In the genomic region with DNA sequence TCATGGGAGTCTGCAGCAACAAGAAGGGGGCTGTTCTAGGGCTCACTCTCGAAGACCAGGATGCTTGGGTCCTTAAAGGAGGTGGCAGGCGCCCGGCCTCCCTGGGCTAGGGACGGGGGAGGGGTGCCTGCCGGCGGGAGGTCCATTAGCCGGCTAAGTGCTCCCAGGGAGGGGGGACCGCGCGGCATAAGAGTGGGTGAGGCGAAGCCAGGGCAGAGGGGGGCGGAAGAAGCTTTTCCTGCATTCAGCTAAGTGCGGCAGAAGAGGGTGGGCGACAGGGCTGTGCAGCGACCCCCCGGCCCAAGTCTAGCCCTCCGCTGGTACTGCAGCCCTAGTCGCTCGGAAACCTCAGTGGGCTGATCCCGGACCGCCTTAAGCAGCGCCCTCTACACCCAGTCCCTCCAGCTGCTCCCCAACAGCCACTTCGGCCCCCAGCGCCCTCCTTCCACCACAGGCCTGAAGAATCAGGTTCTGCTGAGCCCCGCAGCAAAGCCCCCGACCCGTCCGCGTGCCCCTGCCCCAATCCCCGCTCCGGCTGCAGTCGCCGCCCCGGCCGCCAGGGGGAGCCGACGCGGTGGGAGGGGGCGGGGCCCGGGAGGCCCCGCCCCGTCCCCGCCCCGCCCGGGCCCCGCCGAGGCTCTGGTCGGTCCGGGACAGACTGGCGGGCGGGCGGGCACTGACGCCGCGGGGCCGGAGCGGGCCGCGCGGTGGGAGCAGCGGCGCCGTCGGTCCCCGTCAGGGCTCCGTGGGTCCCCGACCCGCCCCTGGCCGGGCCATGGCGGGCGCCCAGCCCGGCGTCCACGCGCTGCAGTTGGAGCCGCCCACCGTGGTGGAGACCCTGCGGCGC, we compare ENCODE assay signal across 8 cellular contexts. TPM values are rescaled to one million over a fixed set of nuclear protein-coding genes. Genes with fewer than 3 reads are reported as not detected.
DNase-seq lines count a peak whose midpoint lies in the region; ATAC-seq and TF ChIP-seq lines count a peak whose summit lies in the region.

A gene (plus strand): TSS at position 656 of the 847 bp plus-strand sequence. CDS start 120 bp downstream, at position 776.

- H3K4me3 ChIP-seq in PC-3 (ENCODE audit: low read length) (peak within 1 kb of the TSS; percentile 85), neuron (ENCODE audit: low read length) (peak within 1 kb of the TSS; percentile 55), vagina (peak within 1 kb of the TSS; percentile 85 to 88)

- BruUV-seq in PC-3 (replicated peaks; lab: Mats Ljungman, UMichigan): no TSS peak

- intact Hi-C loops in PC-3 (cut with micrococcal nuclease): loop anchor here (1.0 kb wide), 1 partner anchor 47 kb away; no protein-coding TSS in a partner anchor
- intact Hi-C loops in vagina (cut with DNase I): no loop called here

- peak within 1 kb of the TSS; percentile 98 for H3K4me2 ChIP-seq in PC-3 (ENCODE audit: low read length)

- H3K9me3 ChIP-seq in PC-3 (ENCODE audit: low read length) (no peaks in the 10 kb centered on the region), neuron (ENCODE audit: low read length) (no peaks in the 10 kb centered on the region), vagina (no peaks in the 10 kb centered on the region)

- POLR2A ChIA-PET in PC-3 (lab: Charles Lee; ENCODE audit: unreplicated experiment): interaction anchor here (0.5 to 0.7 kb wide), 2 partner anchors 11 to 44 kb away, joined by 3 to 4 read pairs; no protein-coding TSS in a partner anchor

- H3F3A ChIP-seq in PC-3 (ENCODE audit: low read length, unreplicated experiment): no peaks in the 10 kb centered on the region

- peak within 1 kb of the TSS; percentile 79 for H3K9ac ChIP-seq in PC-3 (ENCODE audit: low read length)

- H2AFZ ChIP-seq in PC-3 (ENCODE audit: low read length) (peak within 1 kb of the TSS; percentile 93), neuron (ENCODE audit: low read depth, low read length) (peak within 1 kb of the TSS; percentile 71)

- TF ChIP-seq POLR2A in GM10847 (IDR thresholded peaks at IDR 0.05; ENCODE audit: extremely low read depth, insufficient read length) (peak; percentile 44), vagina (IDR thresholded peaks at IDR 0.05) (peak in 1 of 2 donors; percentile 71)

- peak; percentile 74 for DNase-seq in PC-3
- DNase-seq in activated T-helper 9 cell treated with anti-CD3 and anti-CD28 coated beads, Interleukin-2, amount 50 U/mL, for 16 hours (ENCODE audit: low read depth): peak; percentile 61
- DNase-seq in foreskin keratinocyte: no peak
- DNase-seq in vagina (ENCODE audit: extremely low spot score in 2 of 2): no peak
- no peak for DNase-seq in SIG-M5 treated with dmso at 0.1 percent for 504 hours (lab: John Stamatoyannopoulos, UW; ENCODE audit: unreplicated experiment)

- H3K4me1 ChIP-seq in PC-3 (ENCODE audit: insufficient read depth, low read length): peaks cover 29% of the 10 kb centered on the region
- no peaks in the 10 kb centered on the region for H3K4me1 ChIP-seq in foreskin keratinocyte
- H3K4me1 ChIP-seq in neuron (ENCODE audit: insufficient read depth, low read length): peaks cover 36% of the 10 kb centered on the region
- peaks cover 35% of the 10 kb centered on the region for H3K4me1 ChIP-seq in vagina

- TF ChIP-seq CTCF in PC-3 (conservative IDR thresholded peaks at IDR 0.05; ENCODE audit: low read depth, low read length): peak; percentile 72
- peak; percentile 82 for TF ChIP-seq CTCF in foreskin keratinocyte (conservative IDR thresholded peaks at IDR 0.05)
- peak; percentile 30 to 87 (median 77) for TF ChIP-seq CTCF in vagina (IDR thresholded peaks at IDR 0.05)

- H3K36me3 ChIP-seq in PC-3 (ENCODE audit: low read depth, low read length): peaks cover 14% of the 10 kb centered on the region
- peaks cover 5% of the 10 kb centered on the region for H3K36me3 ChIP-seq in neuron (ENCODE audit: insufficient read depth, low read length)
- H3K36me3 ChIP-seq in vagina: peaks cover 0 to 17% of the 10 kb centered on the region in 2 donors

- H3K79me2 ChIP-seq in PC-3 (ENCODE audit: low read length): peaks cover 27% of the 10 kb centered on the region

- H3K27me3 ChIP-seq in PC-3 (ENCODE audit: low read length) (no peaks in the 10 kb centered on the region), foreskin keratinocyte (no peaks in the 10 kb centered on the region), neuron (ENCODE audit: insufficient read depth, low read length) (no peaks in the 10 kb centered on the region), vagina (no peaks in the 10 kb centered on the region)

- H3K27ac ChIP-seq in PC-3 (ENCODE audit: low read length): no peak within 1 kb of the TSS
- H3K27ac ChIP-seq in foreskin keratinocyte: peak within 1 kb of the TSS; percentile 41
- peak within 1 kb of the TSS; percentile 78 for H3K27ac ChIP-seq in vagina

- H3K9me2 ChIP-seq in PC-3 (replicated peaks; ENCODE audit: low read length): no peaks in the 10 kb centered on the region

- no peaks in the 10 kb centered on the region; the same call in 1 of the 2 replicates for H4K20me1 ChIP-seq in PC-3 (ENCODE audit: low read length)

- ATAC-seq in HG02623 (IDR thresholded peaks at IDR 0.05; ENCODE audit: unreplicated experiment): peak; percentile 41
- ATAC-seq in PC-3: peak; percentile 49
- peak; percentile 51 for ATAC-seq in foreskin keratinocyte

- CTCF ChIA-PET in PC-3 (lab: Charles Lee): interaction anchor here (1.2 kb wide), 1 partner anchor 104 kb away, joined by 3 read pairs; no protein-coding TSS in a partner anchor

RNA-seq across cellular contexts. Expression of the gene that starts here (rescaled TPM):
- 69.0 and 88.3 TPM in 2 replicates for total RNA-seq in PC-3 (2014; rRNA removed)
- 66.4 and 79.6 TPM in 2 replicates for total RNA-seq in foreskin keratinocyte
- 37.1 and 40.6 TPM in 2 replicates for polyA plus RNA-seq in foreskin keratinocyte
- 33.1 TPM for total RNA-seq in vagina

Comparison
In these comparisons a context has a peak if more than half of its experiments do, and no peak if none do; other contexts are left out.
1. DNase-seq: peak in PC-3 (single experiment) and activated T-helper 9 cell treated with anti-CD3 and anti-CD28 coated beads, Interleukin-2, amount 50 U/mL, for 16 hours (single experiment); none in foreskin keratinocyte (0 of 2), vagina (0 of 2) and SIG-M5 treated with dmso at 0.1 percent for 504 hours (single experiment).
2. Peak in every context shown above with its lines, with median percentiles within 50 percentile points of each other: ATAC-seq, H3K4me3 ChIP-seq and CTCF ChIP-seq.